In the genomic region with DNA sequence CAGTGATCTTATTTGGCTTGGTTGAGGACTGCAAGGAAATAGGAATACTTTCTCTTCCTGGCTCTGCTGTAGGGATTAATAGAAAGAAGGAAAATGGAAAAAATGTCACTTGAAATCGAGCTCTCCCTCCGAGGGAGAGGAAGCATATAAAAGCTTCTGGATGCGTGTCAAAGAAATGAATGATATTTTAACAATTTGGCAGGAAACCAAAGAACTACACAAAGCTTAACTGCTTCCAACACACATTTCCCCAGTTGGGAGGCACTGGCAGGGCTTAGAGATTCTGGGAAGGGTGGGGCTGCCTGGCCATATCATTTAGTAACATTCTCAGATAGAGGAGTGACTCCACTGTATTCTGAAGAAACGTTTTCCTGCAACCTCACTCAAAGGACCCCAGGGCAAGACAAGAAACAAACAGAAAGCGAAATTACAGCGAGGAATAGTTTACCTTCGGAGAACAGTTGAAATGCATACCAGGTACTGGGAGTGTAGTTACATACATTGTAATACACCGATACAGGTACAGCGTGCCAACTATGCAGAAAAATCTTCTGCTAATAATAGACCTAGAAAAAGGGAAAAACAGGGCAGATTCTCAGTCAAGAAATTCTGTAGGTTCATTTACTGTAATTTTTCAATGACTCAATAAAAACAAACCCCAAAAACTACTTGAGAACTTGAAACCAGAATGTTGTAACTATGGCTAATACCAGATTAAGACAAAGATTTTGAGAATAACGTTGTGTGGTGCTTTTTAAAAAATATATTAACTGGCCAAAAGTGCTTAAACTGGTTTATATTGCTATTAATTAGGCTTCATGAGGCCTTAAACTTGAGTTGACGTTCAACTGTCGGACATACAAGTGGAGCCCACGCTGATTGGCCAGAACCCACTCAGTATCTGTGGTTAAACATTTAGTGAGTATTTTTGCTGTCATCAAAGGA, we compare ENCODE assay signal across 10 cellular contexts.
A peak's percentile ranks its signal among the peaks of the same experiment; 100 is the strongest.
DNase-seq lines count a peak whose midpoint lies in the region; ATAC-seq and FAIRE-seq lines count a peak whose summit lies in the region.
"Had no signal": no experiment of that assay in that cellular context is flagged by ENCODE, and none has a peak within 500 bp of the region (broad histone marks: within the 10 kb centered on the region; RNA-seq: fewer than 3 reads in every experiment).

No MANE protein-coding gene starts in this region.

- peaks cover 15% of the 10 kb centered on the region for H3K4me1 ChIP-seq in rectal smooth muscle tissue (ENCODE audit: control insufficient read depth, insufficient read depth, low read length)

- POLR2A ChIA-PET in T-cell (lab: Charles Lee) = no interaction called here

- H3K36me3 ChIP-seq in SK-N-MC (ENCODE audit: insufficient read depth, low read length) (no peaks in the 10 kb centered on the region), rectal smooth muscle tissue (ENCODE audit: control insufficient read depth, insufficient read depth, low read length) (no peaks in the 10 kb centered on the region)

- H3K27ac ChIP-seq in SK-N-MC (no peak overlapping the region), rectal smooth muscle tissue (ENCODE audit: low read depth, low read length) (peak overlapping the region; percentile 57)

- no peaks in the 10 kb centered on the region for H3K9me3 Mint-ChIP-seq in T-cell

- DNase-seq in G401 (ENCODE audit: low spot score) (peak; percentile 18), SK-N-MC (ENCODE audit: low read depth, low spot score) (peak; percentile 0), fibroblast of peridontal ligament (ENCODE audit: extremely low read depth) (peak; percentile 96), cortex of kidney (lab: John Stamatoyannopoulos, UW) (no peak), T-cell (no peak), DMS53 treated with DMSO at 0.1 percent for 48 hours (lab: John Stamatoyannopoulos, UW; ENCODE audit: unreplicated experiment) (no peak), RCC 7860 (ENCODE audit: low spot score) (no peak)
- DNase-seq: activated naive CD4-positive, alpha-beta T cell treated with anti-CD3 and anti-CD28 coated beads, Interleukin-2, amount 50 U/mL, for 16 hours; NCI-H1694 treated with DMSO at 0.1 percent for 48 hours had no signal

- no peak overlapping the region for H3K27ac Mint-ChIP-seq in T-cell

- H3K9ac ChIP-seq in SK-N-MC (ENCODE audit: insufficient read length) = no peak overlapping the region
- H3K9ac ChIP-seq in rectal smooth muscle tissue (ENCODE audit: low read length) = no peak overlapping the region

- no peaks in the 10 kb centered on the region for H3K9me3 ChIP-seq in SK-N-MC (ENCODE audit: low read depth, low read length)

- H3K27me3 Mint-ChIP-seq in T-cell = no peaks in the 10 kb centered on the region

- no peak for FAIRE-seq in RCC 7860 (lab: Jason Lieb, UNC)

- CTCF ChIA-PET in T-cell (lab: Charles Lee) = no interaction called here

- H3K4me1 Mint-ChIP-seq in T-cell = peaks cover 0 to 15% (median 8%) of the 10 kb centered on the region in 3 donors

- no peak overlapping the region for H3K4me3 ChIP-seq in SK-N-MC
- H3K4me3 ChIP-seq in rectal smooth muscle tissue (ENCODE audit: low read length) = peak overlapping the region; percentile 26

- peaks cover 42% of the 10 kb centered on the region for H3K36me3 Mint-ChIP-seq in T-cell

- no peak for ATAC-seq in T-cell (replicated peaks in 1 of 4)

- H3K4me3 Mint-ChIP-seq in T-cell = peak overlapping the region in 1 of 3 donors; percentile 20

- in situ Hi-C loops in G401 (cut with HindIII; ENCODE audit: low sequenced_read_pairs) = no loop called here

- no peaks in the 10 kb centered on the region for H3K27me3 ChIP-seq in rectal smooth muscle tissue (ENCODE audit: control insufficient read depth, insufficient read depth, low read length)

Comparison
In these comparisons a context has a peak if more than half of its experiments do, and no peak if none do; other contexts are left out.
1. DNase-seq: peak in G401 (single experiment), SK-N-MC (single experiment) and fibroblast of peridontal ligament (single experiment); none in cortex of kidney (single experiment), T-cell (0 of 34), DMS53 treated with DMSO at 0.1 percent for 48 hours (single experiment) and RCC 7860 (single experiment).